Comparison of ENCODE assay signal across 19 cellular contexts in the genomic region with DNA sequence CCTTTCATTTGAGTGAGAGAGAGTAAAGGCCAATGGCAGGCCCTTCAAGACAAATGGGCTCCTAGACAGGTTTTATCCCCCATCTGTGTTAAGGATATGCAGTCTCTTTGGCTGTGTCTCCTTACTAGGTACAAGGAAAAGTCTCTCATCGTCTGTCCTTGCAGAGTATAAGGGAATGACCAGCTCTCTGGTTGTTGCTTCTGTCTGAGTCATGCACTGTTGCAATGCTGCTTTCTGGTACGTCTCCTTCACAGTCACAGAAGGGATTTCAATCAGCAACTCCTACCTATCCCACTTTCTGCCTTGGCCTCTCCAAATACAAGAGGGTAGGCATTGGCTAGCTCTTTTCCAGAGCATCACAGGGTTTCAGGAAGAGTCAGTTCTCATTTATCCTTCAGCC. TPM values are rescaled to one million over a fixed set of nuclear protein-coding genes. Genes with fewer than 3 reads are reported as not detected.
A peak's percentile ranks its signal among the peaks of the same experiment; 100 is the strongest.
DNase-seq lines count a peak whose midpoint lies in the region; ATAC-seq and TF ChIP-seq lines count a peak whose summit lies in the region.
"Had no signal": no experiment of that assay in that cellular context is flagged by ENCODE, and none has a peak within 500 bp of the region (broad histone marks: within the 10 kb centered on the region; RNA-seq: fewer than 3 reads in every experiment).

No MANE protein-coding gene starts in this region.

- in situ Hi-C loops in brain microvascular endothelial cell (cut with HindIII; ENCODE audit: low pct_ligation_motif_present, low sequenced_read_pairs): no loop called here

- H3K27ac Mint-ChIP-seq in MCF 10A (ENCODE audit: low read depth, unreplicated experiment): no peak overlapping the region
- H3K27ac Mint-ChIP-seq: activated CD4-positive, alpha-beta T cell treated with anti-CD3 and anti-CD28 coated beads for 36 hours; CD4-positive, CD25-positive, alpha-beta regulatory T cell; naive thymus-derived CD8-positive, alpha-beta T cell; stimulated activated naive CD8-positive, alpha-beta T cell treated with anti-CD3 and anti-CD28 coated beads, Interleukin-15, Interleukin-2, amounts not matched to agents 100 ng/mL and 50 ng/mL, for 24 hours had no signal

- DNase-seq in MCF 10A (ENCODE audit: unreplicated experiment) (peak; percentile 41), breast epithelium (ENCODE audit: low spot score in 2 of 2) (no peak), brain microvascular endothelial cell (peak; percentile 78), fibroblast of villous mesenchyme (ENCODE audit: low read depth) (peak; percentile 74), DMS79 treated with DMSO at 0.1 percent for 48 hours (lab: John Stamatoyannopoulos, UW) (no peak)
- DNase-seq: activated CD4-positive, alpha-beta T cell treated with anti-CD3 and anti-CD28 coated beads for 36 hours; CD4-positive, CD25-positive, alpha-beta regulatory T cell; KG1; lower lobe of right lung; naive thymus-derived CD8-positive, alpha-beta T cell; T-helper 9 cell had no signal

- no peak for TF ChIP-seq POLR2A in breast epithelium (IDR thresholded peaks at IDR 0.05)

- CTCF ChIA-PET in MCF 10A (lab: Yijun Ruan, JAX): interaction anchor here (1.1 kb wide), 1 partner anchor 277 kb away, joined by 3 read pairs; no protein-coding TSS in a partner anchor

- H3K27me3 Mint-ChIP-seq in MCF 10A (ENCODE audit: insufficient read depth, unreplicated experiment): peaks cover 3% of the 10 kb centered on the region
- H3K27me3 Mint-ChIP-seq: activated CD4-positive, alpha-beta T cell treated with anti-CD3 and anti-CD28 coated beads for 36 hours; brain; CD4-positive, CD25-positive, alpha-beta regulatory T cell; stimulated activated naive CD8-positive, alpha-beta T cell treated with anti-CD3 and anti-CD28 coated beads, Interleukin-15, Interleukin-2, amounts not matched to agents 100 ng/mL and 50 ng/mL, for 24 hours had no signal

- intact Hi-C loops in MCF 10A (cut with micrococcal nuclease) (no loop called here), breast epithelium (cut with DNase I; ENCODE audit: low total_unique reads) (no loop called here)

- no peaks in the 10 kb centered on the region for H3K9me3 Mint-ChIP-seq in MCF 10A (ENCODE audit: unreplicated experiment)
- H3K9me3 Mint-ChIP-seq: brain; naive thymus-derived CD8-positive, alpha-beta T cell; stimulated activated naive CD8-positive, alpha-beta T cell treated with anti-CD3 and anti-CD28 coated beads, Interleukin-15, Interleukin-2, amounts not matched to agents 100 ng/mL and 50 ng/mL, for 24 hours had no signal

- H3K36me3 ChIP-seq in breast epithelium: no peaks in the 10 kb centered on the region
- no peaks in the 10 kb centered on the region for H3K36me3 ChIP-seq in brain microvascular endothelial cell (replicated peaks)
- H3K36me3 ChIP-seq: lower lobe of right lung, prostate gland, SJSA1 had no signal

- no peak overlapping the region for H3K27ac ChIP-seq in breast epithelium
- no peak overlapping the region for H3K27ac ChIP-seq in brain microvascular endothelial cell
- H3K27ac ChIP-seq in temporal lobe (ENCODE audit: low read depth, low read length): peak overlapping the region; percentile 36
- H3K27ac ChIP-seq: lower lobe of right lung, prostate gland, SJSA1 had no signal

- no peak for TF ChIP-seq CTCF in MCF 10A (IDR thresholded peaks at IDR 0.05; ENCODE audit: unreplicated experiment)
- TF ChIP-seq CTCF in breast epithelium (IDR thresholded peaks at IDR 0.05): no peak
- TF ChIP-seq CTCF in brain microvascular endothelial cell (IDR thresholded peaks at IDR 0.05; ENCODE audit: low read depth, low read length, missing control alignments): no peak
- TF ChIP-seq CTCF in fibroblast of villous mesenchyme (IDR thresholded peaks at IDR 0.05; ENCODE audit: insufficient read depth, low read depth, low read length): no peak

- POLR2A ChIA-PET in MCF 10A (lab: Yijun Ruan, JAX): no interaction called here

- peaks cover 18% of the 10 kb centered on the region for H3K4me1 Mint-ChIP-seq in MCF 10A (ENCODE audit: insufficient read depth, unreplicated experiment)
- H3K4me1 Mint-ChIP-seq: activated CD4-positive, alpha-beta T cell treated with anti-CD3 and anti-CD28 coated beads for 36 hours; CD4-positive, CD25-positive, alpha-beta regulatory T cell; naive thymus-derived CD8-positive, alpha-beta T cell had no signal

- no peaks in the 10 kb centered on the region for H3K36me3 Mint-ChIP-seq in MCF 10A (ENCODE audit: insufficient read depth, unreplicated experiment)
- H3K36me3 Mint-ChIP-seq: CD4-positive, CD25-positive, alpha-beta regulatory T cell; naive thymus-derived CD8-positive, alpha-beta T cell had no signal

- no peak overlapping the region for H3K4me3 Mint-ChIP-seq in MCF 10A (ENCODE audit: unreplicated experiment)
- H3K4me3 Mint-ChIP-seq: activated CD4-positive, alpha-beta T cell treated with anti-CD3 and anti-CD28 coated beads for 36 hours; brain; CD4-positive, CD25-positive, alpha-beta regulatory T cell; naive thymus-derived CD8-positive, alpha-beta T cell; stimulated activated naive CD8-positive, alpha-beta T cell treated with anti-CD3 and anti-CD28 coated beads, Interleukin-15, Interleukin-2, amounts not matched to agents 100 ng/mL and 50 ng/mL, for 24 hours had no signal

- H3K4me3 ChIP-seq in breast epithelium (no peak overlapping the region), brain microvascular endothelial cell (ENCODE audit: low read depth, low read length) (no peak overlapping the region), fibroblast of villous mesenchyme (ENCODE audit: low read depth, low read length) (no peak overlapping the region)
- H3K4me3 ChIP-seq: lower lobe of right lung, prostate gland, SJSA1 had no signal

- H3K9me3 ChIP-seq in breast epithelium: no peaks in the 10 kb centered on the region
- H3K9me3 ChIP-seq: lower lobe of right lung, prostate gland, SJSA1 had no signal

- H3K4me1 ChIP-seq in breast epithelium: no peaks in the 10 kb centered on the region
- H3K4me1 ChIP-seq: lower lobe of right lung, prostate gland had no signal

- H3K27me3 ChIP-seq in breast epithelium (no peaks in the 10 kb centered on the region), brain microvascular endothelial cell (replicated peaks) (no peaks in the 10 kb centered on the region)
- H3K27me3 ChIP-seq: SJSA1 had no signal

- no TSS peak for BruUV-seq in MCF 10A (replicated peaks; lab: Mats Ljungman, UMichigan)

- no peak for ATAC-seq in SK-N-SH treated with all-trans-retinoic acid at 6 μM for 48 hours
- ATAC-seq in HG03108 (IDR thresholded peaks at IDR 0.05; ENCODE audit: unreplicated experiment): no peak
- ATAC-seq: activated CD4-positive, alpha-beta T cell treated with anti-CD3 and anti-CD28 coated beads for 36 hours; lower lobe of right lung; naive thymus-derived CD8-positive, alpha-beta T cell had no signal

TF ChIP-seq in SK-N-SH treated with all-trans-retinoic acid at 6 μM for 48 hours, 23 proteins besides CTCF, POLR2A, EP300 and RAD21 (continues in another document):
- TF ChIP-seq PPARA (CRISPR knock-in tag; IDR thresholded peaks at IDR 0.05; ENCODE audit: borderline replicate concordance) (no peak), SNAI2 (CRISPR knock-in tag; IDR thresholded peaks at IDR 0.05) (no peak), ESRRG (CRISPR knock-in tag; IDR thresholded peaks at IDR 0.05) (no peak), ZNF70 (CRISPR knock-in tag; IDR thresholded peaks at IDR 0.05) (no peak), ZNF565 (CRISPR knock-in tag; conservative IDR thresholded peaks at IDR 0.05; ENCODE audit: low read depth) (no peak), CSDC2 (CRISPR knock-in tag; IDR thresholded peaks at IDR 0.05) (no peak)
- TF ChIP-seq, protein P1, sequence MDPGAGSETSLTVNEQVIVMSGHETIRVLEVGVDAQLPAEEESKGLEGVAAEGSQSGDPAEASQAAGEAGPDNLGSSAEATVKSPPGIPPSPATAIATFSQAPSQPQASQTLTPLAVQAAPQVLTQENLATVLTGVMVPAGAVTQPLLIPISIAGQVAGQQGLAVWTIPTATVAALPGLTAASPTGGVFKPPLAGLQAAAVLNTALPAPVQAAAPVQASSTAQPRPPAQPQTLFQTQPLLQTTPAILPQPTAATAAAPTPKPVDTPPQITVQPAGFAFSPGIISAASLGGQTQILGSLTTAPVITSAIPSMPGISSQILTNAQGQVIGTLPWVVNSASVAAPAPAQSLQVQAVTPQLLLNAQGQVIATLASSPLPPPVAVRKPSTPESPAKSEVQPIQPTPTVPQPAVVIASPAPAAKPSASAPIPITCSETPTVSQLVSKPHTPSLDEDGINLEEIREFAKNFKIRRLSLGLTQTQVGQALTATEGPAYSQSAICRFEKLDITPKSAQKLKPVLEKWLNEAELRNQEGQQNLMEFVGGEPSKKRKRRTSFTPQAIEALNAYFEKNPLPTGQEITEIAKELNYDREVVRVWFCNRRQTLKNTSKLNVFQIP (CRISPR knock-in tag; IDR thresholded peaks at IDR 0.05; ENCODE audit: borderline replicate concordance, low read depth): no peak
- TF ChIP-seq, protein P2, sequence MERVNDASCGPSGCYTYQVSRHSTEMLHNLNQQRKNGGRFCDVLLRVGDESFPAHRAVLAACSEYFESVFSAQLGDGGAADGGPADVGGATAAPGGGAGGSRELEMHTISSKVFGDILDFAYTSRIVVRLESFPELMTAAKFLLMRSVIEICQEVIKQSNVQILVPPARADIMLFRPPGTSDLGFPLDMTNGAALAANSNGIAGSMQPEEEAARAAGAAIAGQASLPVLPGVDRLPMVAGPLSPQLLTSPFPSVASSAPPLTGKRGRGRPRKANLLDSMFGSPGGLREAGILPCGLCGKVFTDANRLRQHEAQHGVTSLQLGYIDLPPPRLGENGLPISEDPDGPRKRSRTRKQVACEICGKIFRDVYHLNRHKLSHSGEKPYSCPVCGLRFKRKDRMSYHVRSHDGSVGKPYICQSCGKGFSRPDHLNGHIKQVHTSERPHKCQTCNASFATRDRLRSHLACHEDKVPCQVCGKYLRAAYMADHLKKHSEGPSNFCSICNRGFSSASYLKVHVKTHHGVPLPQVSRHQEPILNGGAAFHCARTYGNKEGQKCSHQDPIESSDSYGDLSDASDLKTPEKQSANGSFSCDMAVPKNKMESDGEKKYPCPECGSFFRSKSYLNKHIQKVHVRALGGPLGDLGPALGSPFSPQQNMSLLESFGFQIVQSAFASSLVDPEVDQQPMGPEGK (CRISPR knock-in tag; IDR thresholded peaks at IDR 0.05; ENCODE audit: borderline replicate concordance): no peak

RNA-seq across cellular contexts. Expression of a gene that starts 48.1 kb away (rescaled TPM):
- 0.17 and 0.98 TPM in 2 replicates for total RNA-seq in MCF 10A (2022)
- total RNA-seq in breast epithelium: 10 to 100 TPM in 2 of 3 donors, 1 to 10 TPM in 1; 8.8 to 37.0 (median 13.8) TPM
- total RNA-seq in fibroblast of villous mesenchyme: 1.3 and 3.2 TPM in 2 replicates
- 52.9 TPM for total RNA-seq in temporal lobe
- total RNA-seq: A172; activated CD4-positive, alpha-beta T cell treated with anti-CD3 and anti-CD28 coated beads for 36 hours; CD4-positive, CD25-positive, alpha-beta regulatory T cell; SJSA1 had no signal

Comparison
In these comparisons a context has a peak if more than half of its experiments do, and no peak if none do; other contexts are left out.
1. DNase-seq: peak in MCF 10A (single experiment), brain microvascular endothelial cell (single experiment) and fibroblast of villous mesenchyme (single experiment); none in breast epithelium (0 of 2) and DMS79 treated with DMSO at 0.1 percent for 48 hours (single experiment).